ENCODE assay signal across 8 cellular contexts in the genomic region with DNA sequence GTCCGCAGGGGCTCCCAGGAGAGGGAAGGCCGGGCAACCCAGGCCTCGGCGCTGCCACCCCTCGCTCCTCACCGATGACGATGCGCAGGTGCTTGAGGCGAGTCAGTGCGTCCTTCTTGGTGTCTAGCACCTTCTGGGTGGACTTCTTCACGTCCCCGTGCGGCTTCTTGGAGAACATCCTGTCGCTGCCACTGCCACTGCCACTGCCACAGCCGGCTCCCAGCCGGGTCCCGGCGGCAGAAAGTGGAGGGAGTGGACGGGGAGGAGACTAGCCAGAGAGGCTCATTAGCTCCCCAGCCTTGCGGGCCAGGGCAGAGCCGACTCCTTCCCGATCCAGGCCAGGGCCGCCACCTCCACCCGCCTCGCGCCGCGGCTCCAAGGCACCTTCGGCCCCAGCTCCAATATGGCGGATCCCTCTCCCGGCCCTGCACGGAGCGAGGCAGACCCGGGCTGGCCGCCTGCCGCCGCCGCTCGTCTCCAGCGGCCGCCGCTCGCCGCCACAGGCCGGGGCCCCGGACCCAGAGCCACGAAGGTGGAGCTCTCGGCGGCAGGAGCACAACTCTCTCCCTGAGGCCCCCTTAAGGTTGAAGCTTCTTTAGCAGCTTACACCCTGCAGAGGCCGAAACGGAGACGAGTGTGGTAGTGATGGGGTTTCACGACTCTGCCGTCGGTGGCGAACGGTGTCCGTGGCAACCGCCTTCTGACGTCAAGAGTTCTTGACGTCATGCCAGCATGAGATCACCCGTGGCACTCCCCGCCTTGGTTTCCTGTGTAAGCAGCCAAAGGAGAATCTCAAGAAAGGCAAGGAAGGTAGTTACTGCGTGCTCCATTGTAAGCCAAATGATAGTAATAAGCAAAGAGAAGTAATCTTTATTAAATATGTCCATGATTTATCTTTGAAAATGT. TPM values are rescaled to one million over a fixed set of nuclear protein-coding genes. Genes with fewer than 3 reads are reported as not detected.
DNase-seq lines count a peak whose midpoint lies in the region; ATAC-seq, FAIRE-seq and TF ChIP-seq lines count a peak whose summit lies in the region.
"Not testable (repeated sequence)": the region's sequence is repeated elsewhere in the genome, so short reads cannot be mapped to it uniquely, and the experiment has no call there.

Gene RALGAPA1 (minus strand): TSS at position 638 of the 906 bp plus-strand sequence. CDS start 460 bp downstream, at position 178.

- FAIRE-seq in pancreas (lab: Jason Lieb, UNC): peak; percentile 75

- DNase-seq in NCI-H1417 (lab: John Stamatoyannopoulos, UW) (peak; percentile 97 to 99 (median 97)), SW 1271 (lab: John Stamatoyannopoulos, UW) (peak; percentile 95 to 98), Right ventricle myocardium superior (peak; percentile 95), pancreas (peak; percentile 87 to 94 (median 92)), tibial artery (peak; percentile 93 to 96)
- peak; percentile 89 for DNase-seq in activated naive CD8-positive, alpha-beta T cell treated with anti-CD3 and anti-CD28 coated beads, Interleukin-2, amount 50 U/mL, for 24 hours

- H3K9me3 ChIP-seq in pancreas, tibial artery: not testable (repeated sequence)

- H3K4me1 ChIP-seq in pancreas: peaks cover 4 to 17% (median 7%) of the 10 kb centered on the region in 3 donors
- peaks cover 0 to 28% (median 6%) of the 10 kb centered on the region in 4 donors for H3K4me1 ChIP-seq in tibial artery

- not testable (repeated sequence) for H3K27me3 ChIP-seq in pancreas, tibial artery

- ATAC-seq in HG02763 (IDR thresholded peaks at IDR 0.05; ENCODE audit: unreplicated experiment) (peak; percentile 94), Right ventricle myocardium superior (ENCODE audit: poor library complexity) (peak; percentile 99), pancreas (peak; percentile 94 to 98 (median 97))
- peak; percentile 99 for ATAC-seq in activated naive CD8-positive, alpha-beta T cell treated with anti-CD3 and anti-CD28 coated beads, Interleukin-2, amount 50 U/mL, for 24 hours

- WGBS in pancreas, 2 donors: 0% methylated on average over 33 to 55 of the region's 64 CpGs

- H3K4me1 Mint-ChIP-seq in activated naive CD8-positive, alpha-beta T cell treated with anti-CD3 and anti-CD28 coated beads, Interleukin-2, amount 50 U/mL, for 24 hours: peaks cover 32% of the 10 kb centered on the region

- not testable (repeated sequence) for H3K27me3 Mint-ChIP-seq in activated naive CD8-positive, alpha-beta T cell treated with anti-CD3 and anti-CD28 coated beads, Interleukin-2, amount 50 U/mL, for 24 hours

- TF ChIP-seq CTCF in GM12874 (IDR thresholded peaks at IDR 0.05; ENCODE audit: insufficient read depth, low read depth, low read length) (peak; percentile 51; the same call in 1 of the 2 replicates), pancreas (IDR thresholded peaks at IDR 0.05) (peak; percentile 8 to 26 (median 18)), tibial artery (IDR thresholded peaks at IDR 0.05) (peak; percentile 39 to 56)

- H3K9me3 Mint-ChIP-seq in activated naive CD8-positive, alpha-beta T cell treated with anti-CD3 and anti-CD28 coated beads, Interleukin-2, amount 50 U/mL, for 24 hours: not testable (repeated sequence)

- H3K27ac ChIP-seq in pancreas: peak within 1 kb of the TSS; percentile 78 to 95 (median 89)
- H3K27ac ChIP-seq in tibial artery: peak within 1 kb of the TSS; percentile 91

- H3K36me3 Mint-ChIP-seq in activated naive CD8-positive, alpha-beta T cell treated with anti-CD3 and anti-CD28 coated beads, Interleukin-2, amount 50 U/mL, for 24 hours (ENCODE audit: low read depth): not testable (repeated sequence)

- not testable (repeated sequence) for H3K36me3 ChIP-seq in pancreas, tibial artery

- H3K4me3 Mint-ChIP-seq in activated naive CD8-positive, alpha-beta T cell treated with anti-CD3 and anti-CD28 coated beads, Interleukin-2, amount 50 U/mL, for 24 hours: peak within 1 kb of the TSS; percentile 95

- intact Hi-C loops in Right ventricle myocardium superior (cut with DNase I); pancreas (cut with DNase I); tibial artery (cut with DNase I; ENCODE audit: low total_unique reads): not testable (repeated sequence)

- H3K4me3 ChIP-seq in pancreas (peak within 1 kb of the TSS; percentile 52 to 77 (median 62)), tibial artery (peak within 1 kb of the TSS; percentile 73 to 86)

- peak within 1 kb of the TSS; percentile 90 for H3K27ac Mint-ChIP-seq in activated naive CD8-positive, alpha-beta T cell treated with anti-CD3 and anti-CD28 coated beads, Interleukin-2, amount 50 U/mL, for 24 hours

RNA-seq across cellular contexts. Expression of gene RALGAPA1, which starts in this region (rescaled TPM):
- total RNA-seq in Right ventricle myocardium superior (31.3 TPM), pancreas (10 to 100 TPM; 27.0 to 35.4 (median 29.5) TPM)
- polyA plus RNA-seq in pancreas: 10 to 100 TPM; 16.0 to 19.7 TPM

Comparison
In these comparisons a context has a peak if more than half of its experiments do, and no peak if none do; other contexts are left out.
1. Peak in every context shown above with its lines: DNase-seq, ATAC-seq, H3K4me3 ChIP-seq and H3K27ac ChIP-seq.